ENCODE assay signal across 4 cellular contexts in genomic region chr6:63154535-63154934, GRCh38.
TF ChIP-seq lines count a peak whose summit lies in the region.

No MANE protein-coding gene starts in this region.

TF ChIP-seq in SK-N-SH, 30 proteins besides CTCF, POLR2A, EP300 and RAD21 (continues in another document):
- no peak for TF ChIP-seq SMC3 (IDR thresholded peaks at IDR 0.05; ENCODE audit: low read depth, low read length)
- no peak for TF ChIP-seq GATA2 (CRISPR knock-in tag; IDR thresholded peaks at IDR 0.05)
- TF ChIP-seq REST (IDR thresholded peaks at IDR 0.05; ENCODE audit: low read depth, low read length): no peak
- TF ChIP-seq RFX5 (IDR thresholded peaks at IDR 0.05; ENCODE audit: low read length): no peak
- no peak for TF ChIP-seq FOXJ3 (CRISPR knock-in tag; IDR thresholded peaks at IDR 0.05)
- no peak for TF ChIP-seq GABPA (IDR thresholded peaks at IDR 0.05; ENCODE audit: low read depth)
- TF ChIP-seq JUND (IDR thresholded peaks at IDR 0.05): no peak
- no peak for TF ChIP-seq CHD2 (IDR thresholded peaks at IDR 0.05; ENCODE audit: low read length, partially characterized antibody)
- TF ChIP-seq FOXM1 (IDR thresholded peaks at IDR 0.05; ENCODE audit: low read depth): no peak
- TF ChIP-seq, protein P1, sequence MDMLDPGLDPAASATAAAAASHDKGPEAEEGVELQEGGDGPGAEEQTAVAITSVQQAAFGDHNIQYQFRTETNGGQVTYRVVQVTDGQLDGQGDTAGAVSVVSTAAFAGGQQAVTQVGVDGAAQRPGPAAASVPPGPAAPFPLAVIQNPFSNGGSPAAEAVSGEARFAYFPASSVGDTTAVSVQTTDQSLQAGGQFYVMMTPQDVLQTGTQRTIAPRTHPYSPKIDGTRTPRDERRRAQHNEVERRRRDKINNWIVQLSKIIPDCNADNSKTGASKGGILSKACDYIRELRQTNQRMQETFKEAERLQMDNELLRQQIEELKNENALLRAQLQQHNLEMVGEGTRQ (IDR thresholded peaks at IDR 0.05; ENCODE audit: borderline replicate concordance, low read depth, low read length): no peak
- TF ChIP-seq MEF2A (IDR thresholded peaks at IDR 0.05; ENCODE audit: borderline replicate concordance, low read depth): no peak
- TF ChIP-seq TEAD4 (IDR thresholded peaks at IDR 0.05; ENCODE audit: borderline replicate concordance, insufficient read depth): no peak
- TF ChIP-seq NRF1 (IDR thresholded peaks at IDR 0.05; ENCODE audit: low read depth, low read length): no peak

TF ChIP-seq in SK-N-SH treated with all-trans-retinoic acid at 6 μM for 48 hours, 23 proteins besides CTCF, POLR2A, EP300 and RAD21 (continues in another document):
- TF ChIP-seq SNAI2 (CRISPR knock-in tag; IDR thresholded peaks at IDR 0.05): no peak
- no peak for TF ChIP-seq ZFP3 (CRISPR knock-in tag; IDR thresholded peaks at IDR 0.05)
- TF ChIP-seq TOX (CRISPR knock-in tag; IDR thresholded peaks at IDR 0.05; ENCODE audit: borderline replicate concordance): no peak
- no peak for TF ChIP-seq ZC3H10 (CRISPR knock-in tag; IDR thresholded peaks at IDR 0.05)
- no peak for TF ChIP-seq ZNF8 (CRISPR knock-in tag; IDR thresholded peaks at IDR 0.05)
- TF ChIP-seq, protein P2, sequence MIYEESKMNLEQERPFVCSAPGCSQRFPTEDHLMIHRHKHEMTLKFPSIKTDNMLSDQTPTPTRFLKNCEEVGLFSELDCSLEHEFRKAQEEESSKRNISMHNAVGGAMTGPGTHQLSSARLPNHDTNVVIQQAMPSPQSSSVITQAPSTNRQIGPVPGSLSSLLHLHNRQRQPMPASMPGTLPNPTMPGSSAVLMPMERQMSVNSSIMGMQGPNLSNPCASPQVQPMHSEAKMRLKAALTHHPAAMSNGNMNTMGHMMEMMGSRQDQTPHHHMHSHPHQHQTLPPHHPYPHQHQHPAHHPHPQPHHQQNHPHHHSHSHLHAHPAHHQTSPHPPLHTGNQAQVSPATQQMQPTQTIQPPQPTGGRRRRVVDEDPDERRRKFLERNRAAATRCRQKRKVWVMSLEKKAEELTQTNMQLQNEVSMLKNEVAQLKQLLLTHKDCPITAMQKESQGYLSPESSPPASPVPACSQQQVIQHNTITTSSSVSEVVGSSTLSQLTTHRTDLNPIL (CRISPR knock-in tag; IDR thresholded peaks at IDR 0.05; ENCODE audit: low read depth): no peak
- TF ChIP-seq TCF4 (CRISPR knock-in tag; IDR thresholded peaks at IDR 0.05; ENCODE audit: borderline replicate concordance): no peak
- TF ChIP-seq PATZ1 (CRISPR knock-in tag; IDR thresholded peaks at IDR 0.05; ENCODE audit: borderline replicate concordance): no peak
- no peak for TF ChIP-seq ZNF70 (CRISPR knock-in tag; IDR thresholded peaks at IDR 0.05)
- TF ChIP-seq BACH2 (CRISPR knock-in tag; IDR thresholded peaks at IDR 0.05; ENCODE audit: borderline replicate concordance): no peak
- TF ChIP-seq PPARA (CRISPR knock-in tag; IDR thresholded peaks at IDR 0.05; ENCODE audit: borderline replicate concordance): no peak
- no peak for TF ChIP-seq CSDC2 (CRISPR knock-in tag; IDR thresholded peaks at IDR 0.05)
- TF ChIP-seq RARB (CRISPR knock-in tag; IDR thresholded peaks at IDR 0.05): no peak
- no peak for TF ChIP-seq POU6F1 (CRISPR knock-in tag; IDR thresholded peaks at IDR 0.05; ENCODE audit: borderline replicate concordance, low read depth)
- no peak for TF ChIP-seq GLIS3 (CRISPR knock-in tag; IDR thresholded peaks at IDR 0.05)
- TF ChIP-seq ISL1 (CRISPR knock-in tag; IDR thresholded peaks at IDR 0.05): no peak

TF ChIP-seq in GM12891, 5 proteins besides CTCF, POLR2A, EP300 and RAD21:
- TF ChIP-seq POLR2AphosphoS5 (IDR thresholded peaks at IDR 0.05; ENCODE audit: low read depth, low read length) (no peak), PAX5 (IDR thresholded peaks at IDR 0.05; ENCODE audit: insufficient read depth, low read length, severe bottlenecking) (no peak), POU2F2 (IDR thresholded peaks at IDR 0.05; ENCODE audit: low read depth, low read length) (no peak), SPI1 (IDR thresholded peaks at IDR 0.05; ENCODE audit: low read depth, low read length) (peak; percentile 6; the same call in 1 of the 2 replicates), TAF1 (IDR thresholded peaks at IDR 0.05; ENCODE audit: low read depth, low read length) (no peak)

TF ChIP-seq in GM12878, 131 proteins besides CTCF, POLR2A, EP300 and RAD21:
- TF ChIP-seq SMAD5 (IDR thresholded peaks at IDR 0.05; ENCODE audit: low read depth) (no peak), MTA2 (IDR thresholded peaks at IDR 0.05; ENCODE audit: low read depth) (peak; percentile 29; the same call in 1 of the 2 replicates), SPI1 (IDR thresholded peaks at IDR 0.05; ENCODE audit: borderline replicate concordance, insufficient read depth, low read depth, low read length) (peak; percentile 69; the same call in 1 of the 2 replicates), TARDBP (IDR thresholded peaks at IDR 0.05; ENCODE audit: borderline replicate concordance) (no peak), IRF4 (IDR thresholded peaks at IDR 0.05; ENCODE audit: low read depth, low read length) (no peak), DPF2 (IDR thresholded peaks at IDR 0.05) (no peak), IKZF2 (IDR thresholded peaks at IDR 0.05) (peak in 1 of 2 experiments; percentile 22; a peak in 1 of 4 replicates), RBBP5 (conservative IDR thresholded peaks at IDR 0.05) (no peak)
TF ChIP-seq in GM12878: peak in this region for 3.
